ENCODE assay signal across 8 cellular contexts in the genomic region with DNA sequence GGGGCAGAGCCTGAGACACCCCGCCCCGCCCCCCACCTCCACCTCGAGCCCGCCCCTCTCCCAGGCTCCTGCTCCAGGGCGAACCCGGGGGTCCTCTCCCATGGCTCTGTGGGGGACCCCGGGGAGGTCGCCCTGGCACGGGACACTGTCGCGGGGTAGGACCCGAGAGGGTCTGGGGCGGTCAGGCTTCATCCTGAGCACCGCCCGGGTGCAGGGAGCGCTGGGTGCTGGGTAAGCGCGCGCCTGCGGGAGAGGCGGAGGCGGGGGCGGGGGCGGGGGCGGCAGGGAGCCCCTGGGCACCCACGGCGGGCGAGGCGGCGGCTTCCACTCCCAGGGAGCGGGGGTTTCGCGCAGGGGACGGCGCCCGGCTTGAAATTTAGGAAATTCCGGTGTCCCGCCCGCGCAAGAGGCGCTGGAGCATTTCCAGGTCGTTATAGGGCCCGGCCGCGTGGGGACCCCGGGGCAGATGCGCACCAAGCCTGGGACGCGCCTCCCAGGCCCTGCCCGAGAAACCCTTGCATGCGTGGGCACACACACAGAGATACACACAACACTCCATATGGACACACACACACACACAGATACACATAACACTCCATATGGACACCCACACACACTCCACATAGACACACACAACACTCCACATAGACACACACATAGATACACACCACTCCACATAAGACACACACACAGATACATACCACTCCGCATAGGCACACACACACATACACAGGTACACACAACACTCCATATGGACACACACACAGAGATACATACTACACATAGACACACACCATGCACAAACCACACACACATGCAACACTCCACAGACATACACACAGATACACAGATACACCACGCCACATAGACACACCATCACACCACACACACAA. TPM values are rescaled to one million over a fixed set of nuclear protein-coding genes. Genes with fewer than 3 reads are reported as not detected.
DNase-seq lines count a peak whose midpoint lies in the region; ATAC-seq, FAIRE-seq and TF ChIP-seq lines count a peak whose summit lies in the region.

No MANE protein-coding gene starts in this region.

- no peak overlapping the region for H3K4me3 Mint-ChIP-seq in activated T-helper 2 cell treated with anti-CD3 and anti-CD28 coated beads, Interferon-gamma antibody, Interleukin-2, Interleukin-4, amounts not matched to agents 10 μg/mL and 5 μg/mL and 100 μg/mL, durations not matched to agents 14 hours and 24 hours and 36 hours (ENCODE audit: low read depth)

- ATAC-seq in IMR-90 (ENCODE audit: low read depth) = peak; percentile 70
- no peak for ATAC-seq in HG02678 (IDR thresholded peaks at IDR 0.05; ENCODE audit: unreplicated experiment)

- no peak overlapping the region for H3K4ac ChIP-seq in IMR-90 (ENCODE audit: low read depth, low read length)

- TF ChIP-seq CTCF in IMR-90 (conservative IDR thresholded peaks at IDR 0.05; ENCODE audit: low read depth, low read length) (no peak), kidney (IDR thresholded peaks at IDR 0.05; ENCODE audit: borderline replicate concordance, extremely low read depth, insufficient read depth) (no peak)

- no peak overlapping the region for H3K27ac ChIP-seq in IMR-90 (ENCODE audit: insufficient read depth, low read length)
- H3K27ac ChIP-seq in kidney (ENCODE audit: low read depth in 2 of 2, low read length in 2 of 2) = no peak overlapping the region

- no peak overlapping the region for H2BK120ac ChIP-seq in IMR-90 (ENCODE audit: low read depth, low read length)

- H3K56ac ChIP-seq in IMR-90 (ENCODE audit: extremely low read depth, insufficient read depth, low read length) = no peak overlapping the region

- no peak overlapping the region; the same call in 2 of the 3 replicates for H2BK15ac ChIP-seq in IMR-90 (ENCODE audit: low read depth, low read length)

- peak overlapping the region; percentile 85 for H3K4me2 ChIP-seq in IMR-90 (ENCODE audit: low read depth, low read length)

- H3K4me1 ChIP-seq in IMR-90 (ENCODE audit: control insufficient read depth, insufficient read depth, low read length) = no peaks in the 10 kb centered on the region
- no peaks in the 10 kb centered on the region for H3K4me1 ChIP-seq in kidney (ENCODE audit: control insufficient read depth in 1 of 2, insufficient read depth in 1 of 2, low read depth in 1 of 2, low read length in 2 of 2)

- intact Hi-C loops in IMR-90 (cut with micrococcal nuclease) (no loop called here), kidney (cut with DNase I) (no loop called here)
- intact Hi-C loops in activated T-helper 2 cell treated with anti-CD3 and anti-CD28 coated beads, Interferon-gamma antibody, Interleukin-2, Interleukin-4, amounts not matched to agents 10 μg/mL and 5 μg/mL and 100 μg/mL, durations not matched to agents 14 hours and 24 hours and 36 hours (cut with micrococcal nuclease) = loop anchor here (1.0 to 2.0 kb wide), 2 partner anchors 52 to 228 kb away; a partner anchor contains a TSS

- no peak for TF ChIP-seq POLR2A in IMR-90 (IDR thresholded peaks at IDR 0.05; ENCODE audit: low read depth, low read length)

- 23% methylated on average over 16 of the region's 53 CpGs; no CpG with 5 or more reads in 1 of the 2 experiments for WGBS in IMR-90 (ENCODE audit: extremely low coverage in 2 of 2, insufficient read length in 1 of 2), 2 experiments

- H3K27me3 ChIP-seq in IMR-90 (ENCODE audit: control insufficient read depth, insufficient read depth, low read length) = peaks cover 50% of the 10 kb centered on the region

- peak overlapping the region; percentile 80 for H3K23ac ChIP-seq in IMR-90 (ENCODE audit: low read depth, low read length)

- no peaks in the 10 kb centered on the region for H3K79me1 ChIP-seq in IMR-90 (ENCODE audit: low read depth in 1 of 2, low read length in 2 of 2)

- H2AK5ac ChIP-seq in IMR-90 (ENCODE audit: low read depth, low read length) = peak overlapping the region; percentile 72; the same call in 1 of the 2 replicates

- DNase-seq in ELF-1 (ENCODE audit: low read depth, low spot score) (peak; percentile 28), IMR-90 (no peak), kidney (peak; percentile 82), Kasumi-1 (lab: John Stamatoyannopoulos, UW) (no peak), D341Med (ENCODE audit: low spot score) (no peak)
- peak; percentile 53 for DNase-seq in activated T-helper 2 cell treated with anti-CD3 and anti-CD28 coated beads, Interferon-gamma antibody, Interleukin-2, Interleukin-4, amounts not matched to agents 10 μg/mL and 5 μg/mL and 100 μg/mL, durations not matched to agents 14 hours and 24 hours and 36 hours (ENCODE audit: low spot score)
- peak; percentile 26 for DNase-seq in stimulated activated CD8-positive, alpha-beta memory T cell treated with anti-CD3 and anti-CD28 coated beads, Interleukin-7, amount 100 ng/mL, for 24 hours (ENCODE audit: low read depth)

- H3K4me3 ChIP-seq in IMR-90 (ENCODE audit: insufficient read depth, low read depth, low read length) = peak overlapping the region; percentile 42
- H3K4me3 ChIP-seq in kidney (ENCODE audit: low read length in 2 of 2) = no peak overlapping the region

- peaks cover 8% of the 10 kb centered on the region for H3K4me1 Mint-ChIP-seq in activated T-helper 2 cell treated with anti-CD3 and anti-CD28 coated beads, Interferon-gamma antibody, Interleukin-2, Interleukin-4, amounts not matched to agents 10 μg/mL and 5 μg/mL and 100 μg/mL, durations not matched to agents 14 hours and 24 hours and 36 hours (ENCODE audit: low read depth)

- H3K27ac Mint-ChIP-seq in activated T-helper 2 cell treated with anti-CD3 and anti-CD28 coated beads, Interferon-gamma antibody, Interleukin-2, Interleukin-4, amounts not matched to agents 10 μg/mL and 5 μg/mL and 100 μg/mL, durations not matched to agents 14 hours and 24 hours and 36 hours = no peak overlapping the region

- no peak overlapping the region for H3K9ac ChIP-seq in IMR-90 (ENCODE audit: low read depth, low read length)
- H3K9ac ChIP-seq in kidney (ENCODE audit: low read length in 2 of 2) = no peak overlapping the region

- peak overlapping the region; percentile 82 for H2AFZ ChIP-seq in IMR-90 (replicated peaks; ENCODE audit: low read length, poor library complexity)

- H3K27me3 Mint-ChIP-seq in activated T-helper 2 cell treated with anti-CD3 and anti-CD28 coated beads, Interferon-gamma antibody, Interleukin-2, Interleukin-4, amounts not matched to agents 10 μg/mL and 5 μg/mL and 100 μg/mL, durations not matched to agents 14 hours and 24 hours and 36 hours (ENCODE audit: low read depth) = peaks cover 21% of the 10 kb centered on the region

- TF ChIP-seq RAD21 in IMR-90 (IDR thresholded peaks at IDR 0.05; ENCODE audit: low read length) = no peak

- H2AK9ac ChIP-seq in IMR-90 (replicated peaks; ENCODE audit: low read depth, low read length, poor library complexity) = peak overlapping the region; percentile 53

- H3K18ac ChIP-seq in IMR-90 (ENCODE audit: low read depth, low read length) = no peak overlapping the region

- peak overlapping the region; percentile 74 for H3K14ac ChIP-seq in IMR-90 (replicated peaks; ENCODE audit: low read depth, low read length)

- dilution Hi-C loops in IMR-90 (cut with HindIII; ENCODE audit: low sequenced_read_pairs, unreplicated experiment) = no loop called here

- BruUV-seq in IMR-90 (replicated peaks; lab: Mats Ljungman, UMichigan) = no TSS peak

- peaks cover 24% of the 10 kb centered on the region for H3K9me3 Mint-ChIP-seq in activated T-helper 2 cell treated with anti-CD3 and anti-CD28 coated beads, Interferon-gamma antibody, Interleukin-2, Interleukin-4, amounts not matched to agents 10 μg/mL and 5 μg/mL and 100 μg/mL, durations not matched to agents 14 hours and 24 hours and 36 hours

- no peak overlapping the region for H4K91ac ChIP-seq in IMR-90 (ENCODE audit: insufficient read depth, low read depth, low read length)

- H2BK5ac ChIP-seq in IMR-90 (ENCODE audit: low read depth, low read length, poor library complexity, severe bottlenecking) = peak overlapping the region; percentile 82

- H3K9me3 ChIP-seq in IMR-90 (ENCODE audit: control insufficient read depth, insufficient read depth, low read length) (peaks cover 27% of the 10 kb centered on the region), kidney (ENCODE audit: control insufficient read depth in 1 of 2, low read length in 2 of 2) (peaks cover 2 to 11% of the 10 kb centered on the region in 2 donors)

- CTCF ChIA-PET in IMR-90 (lab: Yijun Ruan, JAX) = no interaction called here

- in situ Hi-C loops in IMR-90 (cut with MboI; ENCODE audit: low sequenced_read_pairs) = no loop called here

- H2BK20ac ChIP-seq in IMR-90 (ENCODE audit: low read depth, low read length) = no peak overlapping the region

- no peaks in the 10 kb centered on the region for H3K36me3 Mint-ChIP-seq in activated T-helper 2 cell treated with anti-CD3 and anti-CD28 coated beads, Interferon-gamma antibody, Interleukin-2, Interleukin-4, amounts not matched to agents 10 μg/mL and 5 μg/mL and 100 μg/mL, durations not matched to agents 14 hours and 24 hours and 36 hours (ENCODE audit: low read depth)

- no peaks in the 10 kb centered on the region for H3K36me3 ChIP-seq in IMR-90 (ENCODE audit: control insufficient read depth, insufficient read depth, low read length)
- no peaks in the 10 kb centered on the region for H3K36me3 ChIP-seq in kidney (ENCODE audit: control insufficient read depth in 1 of 2, insufficient read depth in 2 of 2, low read length in 2 of 2)

- H4K5ac ChIP-seq in IMR-90 (ENCODE audit: low read depth, low read length) = no peak overlapping the region

- H3K9me1 ChIP-seq in IMR-90 (ENCODE audit: insufficient read depth, low read length) = peaks cover 9% of the 10 kb centered on the region

- POLR2A ChIA-PET in IMR-90 (lab: Charles Lee; ENCODE audit: unreplicated experiment) = no interaction called here

- no peak overlapping the region for H4K8ac ChIP-seq in IMR-90 (ENCODE audit: low read depth in 2 of 2, low read length in 2 of 2)

- H4K20me1 ChIP-seq in IMR-90 (ENCODE audit: insufficient read depth, low read length) = peaks cover 6% of the 10 kb centered on the region; the same call in 1 of the 2 replicates

- no peak for FAIRE-seq in kidney (lab: Jason Lieb, UNC)

RNA-seq across cellular contexts. Expression of a gene that starts 48.7 kb away (rescaled TPM):
- 2.2 and 3.3 TPM in 2 replicates for total RNA-seq in IMR-90 (2012; rRNA removed)
- polyA plus RNA-seq in IMR-90 (2012; rRNA removed) = 16.2 and 22.6 TPM in 2 replicates
- 5.3 and 15.6 TPM in 2 replicates for polyA plus RNA-seq in IMR-90 (2012; cell fraction: cytosol; rRNA removed)
- 8.6 and 25.8 TPM in 2 replicates for polyA plus RNA-seq in IMR-90 (2012; cell fraction: nucleus; rRNA removed; ENCODE audit: low replicate concordance)
- 68.1 and 72.7 TPM in 2 replicates for total RNA-seq in activated T-helper 2 cell treated with anti-CD3 and anti-CD28 coated beads, Interferon-gamma antibody, Interleukin-2, Interleukin-4, amounts not matched to agents 10 μg/mL and 5 μg/mL and 100 μg/mL, durations not matched to agents 14 hours and 24 hours and 36 hours
- total RNA-seq in kidney = 7.2 TPM
- 5.1 TPM for polyA plus RNA-seq in kidney (ENCODE audit: insufficient read depth, low read depth, low replicate concordance)

RNA-seq across cellular contexts. Expression of a gene that starts 52.6 kb away (rescaled TPM):
- total RNA-seq in IMR-90 (2012; rRNA removed) (2.5 and 2.9 TPM in 2 replicates), kidney (5.4 TPM)
- polyA plus RNA-seq in IMR-90 (2012; rRNA removed) (3.7 and 3.9 TPM in 2 replicates), kidney (ENCODE audit: insufficient read depth, low read depth, low replicate concordance) (2.3 TPM)
- 4.4 and 7.4 TPM in 2 replicates for polyA plus RNA-seq in IMR-90 (2012; cell fraction: cytosol; rRNA removed)
- polyA plus RNA-seq in IMR-90 (2012; cell fraction: nucleus; rRNA removed; ENCODE audit: low replicate concordance) = 8.7 and 10.4 TPM in 2 replicates
- total RNA-seq in activated T-helper 2 cell treated with anti-CD3 and anti-CD28 coated beads, Interferon-gamma antibody, Interleukin-2, Interleukin-4, amounts not matched to agents 10 μg/mL and 5 μg/mL and 100 μg/mL, durations not matched to agents 14 hours and 24 hours and 36 hours = 6.9 and 8.2 TPM in 2 replicates

Comparison
In these comparisons a context has a peak if more than half of its experiments do, and no peak if none do; other contexts are left out.
1. DNase-seq: peak in ELF-1 (single experiment), activated T-helper 2 cell treated with anti-CD3 and anti-CD28 coated beads, Interferon-gamma antibody, Interleukin-2, Interleukin-4, amounts not matched to agents 10 μg/mL and 5 μg/mL and 100 μg/mL, durations not matched to agents 14 hours and 24 hours and 36 hours (single experiment), kidney (single experiment) and stimulated activated CD8-positive, alpha-beta memory T cell treated with anti-CD3 and anti-CD28 coated beads, Interleukin-7, amount 100 ng/mL, for 24 hours (single experiment); none in IMR-90 (single experiment), Kasumi-1 (0 of 2) and D341Med (single experiment).